In genomic region chr1:226649780-226650179, GRCh38 we compare ENCODE assay signal across 8 cellular contexts.
A peak's percentile ranks its signal among the peaks of the same experiment; 100 is the strongest.
DNase-seq lines count a peak whose midpoint lies in the region; ATAC-seq and TF ChIP-seq lines count a peak whose summit lies in the region.

No MANE protein-coding gene starts in this region.

- peaks cover 6 to 32% (median 17%) of the 10 kb centered on the region in 6 donors for H3K4me1 ChIP-seq in spleen
- peaks cover 0 to 31% (median 28%) of the 10 kb centered on the region in 4 donors for H3K4me1 ChIP-seq in sigmoid colon

- H3K4me3 ChIP-seq in spleen: no peak overlapping the region
- no peak overlapping the region for H3K4me3 ChIP-seq in sigmoid colon

- WGBS in spleen, 5 donors: 64 to 76% (median 74%) methylated on average over 7 of the region's 7 CpGs
- WGBS in sigmoid colon, 2 donors: 80 to 84% methylated on average over 7 of the region's 7 CpGs

- DNase-seq in activated gamma-delta T cell treated with Interleukin-2 at 50 U/mL for 16 hours: peak; percentile 39
- DNase-seq in activated gamma-delta T cell (lab: John Stamatoyannopoulos, UW): no peak
- peak; percentile 11 for DNase-seq in MV-4-11 (lab: John Stamatoyannopoulos, UW)
- peak; percentile 48 for DNase-seq in cerebellar cortex (ENCODE audit: low spot score)
- DNase-seq in spleen: peak; percentile 71
- no peak for DNase-seq in COLO829 (ENCODE audit: low spot score)
- DNase-seq in sigmoid colon: no peak

- TF ChIP-seq CTCF in spleen (IDR thresholded peaks at IDR 0.05 in 8 of 11, conservative IDR thresholded peaks at IDR 0.05 in 3 of 11) (peak in 4 of 11 experiments; percentile 21 to 38 (median 34)), sigmoid colon (IDR thresholded peaks at IDR 0.05) (peak in 1 of 4 experiments; percentile 25)

- H3K27ac ChIP-seq in spleen (peak overlapping the region in 1 of 8 donors; percentile 25), sigmoid colon (no peak overlapping the region)

- ATAC-seq in GM21381 (IDR thresholded peaks at IDR 0.05; ENCODE audit: unreplicated experiment): no peak

- no peak for TF ChIP-seq EP300 in sigmoid colon (IDR thresholded peaks at IDR 0.05)

- H3K36me3 ChIP-seq in spleen: peaks cover 0 to 48% (median 34%) of the 10 kb centered on the region in 6 donors
- peaks cover 20 to 30% (median 21%) of the 10 kb centered on the region in 4 donors for H3K36me3 ChIP-seq in sigmoid colon

- TF ChIP-seq POLR2A in spleen (IDR thresholded peaks at IDR 0.05) (no peak), sigmoid colon (IDR thresholded peaks at IDR 0.05) (no peak)

- H3K9me3 ChIP-seq in spleen (no peaks in the 10 kb centered on the region), sigmoid colon (no peaks in the 10 kb centered on the region)

- H3K27me3 ChIP-seq in spleen (replicated peaks in 1 of 7) (no peaks in the 10 kb centered on the region), sigmoid colon (no peaks in the 10 kb centered on the region)

- intact Hi-C loops in spleen (cut with DNase I; ENCODE audit: low total_unique reads) (loop anchor here (10.0 kb wide), 1 partner anchor 85 kb away; the partner anchor contains the start of gene ITPKB), sigmoid colon (cut with DNase I) (no loop called here)

Comparison
In these comparisons a context has a peak if more than half of its experiments do, and no peak if none do; other contexts are left out.
1. DNase-seq: peak in activated gamma-delta T cell treated with Interleukin-2 at 50 U/mL for 16 hours (single experiment), MV-4-11 (single experiment), cerebellar cortex (single experiment) and spleen (single experiment); none in activated gamma-delta T cell (single experiment), COLO829 (single experiment) and sigmoid colon (single experiment).